8 cellular contexts compared by ENCODE assay signal in the genomic region with DNA sequence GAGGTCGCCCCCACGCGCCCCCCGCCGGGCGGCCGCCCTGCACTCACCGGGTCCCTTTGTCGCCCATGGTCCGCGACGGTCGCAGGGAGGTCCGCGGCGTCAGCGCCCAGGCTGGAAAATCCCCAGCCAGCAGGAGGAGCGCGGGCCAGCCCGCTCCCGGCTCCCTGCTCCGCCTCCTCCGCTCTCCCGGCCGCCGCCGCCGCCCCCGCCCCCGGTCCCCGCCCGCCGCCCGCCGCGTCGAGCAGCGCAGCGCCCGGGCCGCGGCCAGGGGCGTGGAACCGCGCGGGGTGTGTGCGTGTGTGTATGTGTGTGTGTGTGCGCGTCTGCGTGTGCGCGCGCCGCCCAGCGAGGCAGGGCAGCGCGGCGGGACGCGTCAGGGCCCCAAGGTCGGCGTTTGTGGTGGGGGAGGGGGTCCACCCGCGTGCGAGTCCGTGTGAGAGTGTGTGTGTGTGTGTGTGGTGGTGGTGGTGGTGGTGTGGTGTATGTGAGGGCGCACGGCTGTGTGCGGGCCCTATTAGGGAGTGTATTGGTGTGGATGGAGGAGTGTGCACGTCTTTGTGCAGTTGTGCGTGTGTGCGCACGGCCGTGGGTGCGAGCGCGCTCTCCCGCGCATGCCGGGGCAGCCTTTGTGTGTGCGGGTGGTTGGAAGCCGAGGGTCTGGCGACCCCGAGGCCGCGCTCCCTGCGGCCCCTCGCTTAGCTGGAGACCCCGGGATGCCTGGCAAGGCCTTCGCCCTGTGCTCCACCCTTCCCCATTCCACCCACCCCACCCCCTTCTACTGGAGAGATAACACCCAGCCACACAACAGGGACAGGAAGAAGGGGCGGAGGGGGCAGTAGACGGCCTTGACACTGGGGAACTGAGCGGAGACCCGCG. TPM values are rescaled to one million over a fixed set of nuclear protein-coding genes. Genes with fewer than 3 reads are reported as not detected.
DNase-seq lines count a peak whose midpoint lies in the region; ATAC-seq and TF ChIP-seq lines count a peak whose summit lies in the region.

TSS of gene ARRB1 (minus strand) at position 121 of the 876 bp plus-strand sequence. CDS start at position 67, 54 bp downstream.

- TF ChIP-seq CTCF in gastroesophageal sphincter (IDR thresholded peaks at IDR 0.05) (peak in 2 of 4 experiments; percentile 8 to 35), upper lobe of right lung (IDR thresholded peaks at IDR 0.05) (no peak)

- H3K9me2 ChIP-seq in GM23248 (ENCODE audit: insufficient read depth): no peaks in the 10 kb centered on the region

- H3K4me1 ChIP-seq in GM23248 (ENCODE audit: insufficient read depth) (peaks cover 16% of the 10 kb centered on the region), gastroesophageal sphincter (peaks cover 8 to 58% (median 35%) of the 10 kb centered on the region in 3 donors), upper lobe of right lung (peaks cover 43% of the 10 kb centered on the region)

- H3K79me2 ChIP-seq in GM23248 (ENCODE audit: insufficient read depth): no peaks in the 10 kb centered on the region

- H3K27ac Mint-ChIP-seq in activated naive CD4-positive, alpha-beta T cell treated with anti-CD3 and anti-CD28 coated beads for 36 hours: peak within 1 kb of the TSS; percentile 75

- CTCF ChIA-PET in activated naive CD4-positive, alpha-beta T cell treated with anti-CD3 and anti-CD28 coated beads for 36 hours (lab: Charles Lee): interaction anchor here (0.9 to 3.6 kb wide), 9 partner anchors 9 to 72 kb away, joined by 3 to 23 read pairs (median 6); no protein-coding TSS in a partner anchor

- peak within 1 kb of the TSS; percentile 81 for H3K9ac ChIP-seq in GM23248

- intact Hi-C loops in activated naive CD4-positive, alpha-beta T cell treated with anti-CD3 and anti-CD28 coated beads for 36 hours (cut with micrococcal nuclease): loop anchor here (1.0 to 2.0 kb wide), 4 partner anchors 13 to 71 kb away; no protein-coding TSS in a partner anchor
- intact Hi-C loops in upper lobe of right lung (cut with DNase I): no loop called here

- H3K4me2 ChIP-seq in GM23248 (ENCODE audit: unreplicated experiment): peak within 1 kb of the TSS; percentile 94

- peak; percentile 20 to 40 for TF ChIP-seq POLR2A in gastroesophageal sphincter (IDR thresholded peaks at IDR 0.05)

- no peaks in the 10 kb centered on the region for H3K9me3 Mint-ChIP-seq in activated naive CD4-positive, alpha-beta T cell treated with anti-CD3 and anti-CD28 coated beads for 36 hours

- no peaks in the 10 kb centered on the region for H3K9me3 ChIP-seq in GM23248 (ENCODE audit: low read depth)
- H3K9me3 ChIP-seq in gastroesophageal sphincter: no peaks in the 10 kb centered on the region
- no peaks in the 10 kb centered on the region for H3K9me3 ChIP-seq in upper lobe of right lung

- 2% methylated on average over 46 to 78 of the region's 95 CpGs for WGBS in GM23248 (ENCODE audit: low coverage in 1 of 2, low lambda C conversion rate in 2 of 2, missing lambda C conversion rate in 2 of 2), 2 experiments
- WGBS in gastroesophageal sphincter (ENCODE audit: low coverage in 1 of 2), 2 donors: 0% methylated on average over 4 to 5 of the region's 95 CpGs

- DNase-seq in A172 (ENCODE audit: low spot score): no peak
- DNase-seq in GM23248: peak; percentile 71
- peak; percentile 68 for DNase-seq in RPMI7951 (ENCODE audit: low read depth)
- peak; percentile 54 for DNase-seq in activated naive CD4-positive, alpha-beta T cell treated with anti-CD3 and anti-CD28 coated beads for 36 hours
- peak in 38 of 56 donors; percentile 32 to 82 (median 62) for DNase-seq in nucleus accumbens (lab: John Stamatoyannopoulos, UW)
- DNase-seq in upper lobe of right lung: peak; percentile 91
- no peak for DNase-seq in GM19238 (ENCODE audit: insufficient read length, low spot score)

- TF ChIP-seq EP300 in gastroesophageal sphincter (IDR thresholded peaks at IDR 0.05): no peak

- no peak within 1 kb of the TSS for H3K27ac ChIP-seq in GM23248
- H3K27ac ChIP-seq in gastroesophageal sphincter: peak within 1 kb of the TSS; percentile 90 to 98 (median 95)
- peak within 1 kb of the TSS; percentile 95 for H3K27ac ChIP-seq in upper lobe of right lung

- H3K4me3 Mint-ChIP-seq in activated naive CD4-positive, alpha-beta T cell treated with anti-CD3 and anti-CD28 coated beads for 36 hours: peak within 1 kb of the TSS; percentile 84

- H3K27me3 ChIP-seq in GM23248 (replicated peaks; ENCODE audit: insufficient read depth) (no peaks in the 10 kb centered on the region), gastroesophageal sphincter (no peaks in the 10 kb centered on the region), upper lobe of right lung (no peaks in the 10 kb centered on the region)

- peaks cover 47% of the 10 kb centered on the region for H3F3A ChIP-seq in GM23248 (ENCODE audit: insufficient read depth)

- H4K20me1 ChIP-seq in GM23248 (ENCODE audit: insufficient read depth): no peaks in the 10 kb centered on the region

- ATAC-seq in gastroesophageal sphincter (peak; percentile 78), upper lobe of right lung (peak; percentile 79)

- peaks cover 57% of the 10 kb centered on the region for H3K4me1 Mint-ChIP-seq in activated naive CD4-positive, alpha-beta T cell treated with anti-CD3 and anti-CD28 coated beads for 36 hours (ENCODE audit: low read depth)

- in situ Hi-C loops in GM23248 (cut with MboI): no loop called here

- H2AFZ ChIP-seq in GM23248: peak within 1 kb of the TSS; percentile 95

- H3K36me3 Mint-ChIP-seq in activated naive CD4-positive, alpha-beta T cell treated with anti-CD3 and anti-CD28 coated beads for 36 hours (ENCODE audit: low read depth): no peaks in the 10 kb centered on the region

- H3K4me3 ChIP-seq in GM23248 (peak within 1 kb of the TSS; percentile 80), gastroesophageal sphincter (peak within 1 kb of the TSS; percentile 93 to 94), upper lobe of right lung (peak within 1 kb of the TSS; percentile 85)

- H3K27me3 Mint-ChIP-seq in activated naive CD4-positive, alpha-beta T cell treated with anti-CD3 and anti-CD28 coated beads for 36 hours (ENCODE audit: low read depth): no peaks in the 10 kb centered on the region

- H3K36me3 ChIP-seq in GM23248 (ENCODE audit: low read depth): no peaks in the 10 kb centered on the region
- no peaks in the 10 kb centered on the region for H3K36me3 ChIP-seq in gastroesophageal sphincter
- H3K36me3 ChIP-seq in upper lobe of right lung: no peaks in the 10 kb centered on the region

RNA-seq across cellular contexts. Expression of gene ARRB1, which starts in this region (rescaled TPM):
- 18.4 and 22.2 TPM in 2 replicates for total RNA-seq in A172 (2014; rRNA removed; shearing (Covaris generic))
- total RNA-seq in GM23248 (2014; rRNA removed; shearing (Covaris generic)): 2.1 and 3.1 TPM in 2 replicates
- 2.0 and 2.2 TPM in 2 replicates for polyA plus RNA-seq in GM23248 (2016; fragmentation: Nextera tagmentation; extraction: Ambion mirVana)
- total RNA-seq in RPMI7951 (2014; rRNA removed; shearing (Covaris generic)): 15.3 and 17.7 TPM in 2 replicates
- total RNA-seq in activated naive CD4-positive, alpha-beta T cell treated with anti-CD3 and anti-CD28 coated beads for 36 hours: 10 to 100 TPM; 15.7 to 16.6 TPM
- total RNA-seq in gastroesophageal sphincter (100 to 1,000 TPM in 1 of 4 donors, 10 to 100 TPM in 3; 72.3 to 120 (median 93.0) TPM), upper lobe of right lung (188 TPM)

Comparison
In these comparisons a context has a peak if more than half of its experiments do, and no peak if none do; other contexts are left out.
1. DNase-seq: peak in GM23248 (single experiment), RPMI7951 (single experiment), activated naive CD4-positive, alpha-beta T cell treated with anti-CD3 and anti-CD28 coated beads for 36 hours (single experiment), nucleus accumbens (38 of 56) and upper lobe of right lung (single experiment); none in A172 (single experiment) and GM19238 (single experiment).
2. Peak in every context shown above with its lines, with median percentiles within 50 percentile points of each other: H3K4me3 ChIP-seq.